In genomic region chr10:111999205-111999914, GRCh38 we compare ENCODE assay signal across 2 cellular contexts.
A peak's percentile ranks its signal among the peaks of the same experiment; 100 is the strongest.
TF ChIP-seq lines count a peak whose summit lies in the region.

No MANE protein-coding gene starts in this region.

TF ChIP-seq in GM23338, 12 proteins besides CTCF, POLR2A, EP300 and RAD21 (continued from another document):
- peak; percentile 71 for TF ChIP-seq ZNF462 (CRISPR knock-in tag; IDR thresholded peaks at IDR 0.05)

TF ChIP-seq in WTC11, 78 proteins besides CTCF, POLR2A, EP300 and RAD21:
- TF ChIP-seq ZNF532 (CRISPR knock-in tag; IDR thresholded peaks at IDR 0.05; ENCODE audit: borderline replicate concordance) (0 out of 2 replicates have a peak, but pooled peaks have one; percentile 32), ATF1 (CRISPR knock-in tag; IDR thresholded peaks at IDR 0.05) (no peak), ZNF121 (CRISPR knock-in tag; IDR thresholded peaks at IDR 0.05) (0 out of 2 replicates have a peak, but pooled peaks have one; percentile 19)
- TF ChIP-seq, protein P1, sequence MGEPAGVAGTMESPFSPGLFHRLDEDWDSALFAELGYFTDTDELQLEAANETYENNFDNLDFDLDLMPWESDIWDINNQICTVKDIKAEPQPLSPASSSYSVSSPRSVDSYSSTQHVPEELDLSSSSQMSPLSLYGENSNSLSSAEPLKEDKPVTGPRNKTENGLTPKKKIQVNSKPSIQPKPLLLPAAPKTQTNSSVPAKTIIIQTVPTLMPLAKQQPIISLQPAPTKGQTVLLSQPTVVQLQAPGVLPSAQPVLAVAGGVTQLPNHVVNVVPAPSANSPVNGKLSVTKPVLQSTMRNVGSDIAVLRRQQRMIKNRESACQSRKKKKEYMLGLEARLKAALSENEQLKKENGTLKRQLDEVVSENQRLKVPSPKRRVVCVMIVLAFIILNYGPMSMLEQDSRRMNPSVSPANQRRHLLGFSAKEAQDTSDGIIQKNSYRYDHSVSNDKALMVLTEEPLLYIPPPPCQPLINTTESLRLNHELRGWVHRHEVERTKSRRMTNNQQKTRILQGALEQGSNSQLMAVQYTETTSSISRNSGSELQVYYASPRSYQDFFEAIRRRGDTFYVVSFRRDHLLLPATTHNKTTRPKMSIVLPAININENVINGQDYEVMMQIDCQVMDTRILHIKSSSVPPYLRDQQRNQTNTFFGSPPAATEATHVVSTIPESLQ (CRISPR knock-in tag; IDR thresholded peaks at IDR 0.05): no peak
- TF ChIP-seq, protein P2, sequence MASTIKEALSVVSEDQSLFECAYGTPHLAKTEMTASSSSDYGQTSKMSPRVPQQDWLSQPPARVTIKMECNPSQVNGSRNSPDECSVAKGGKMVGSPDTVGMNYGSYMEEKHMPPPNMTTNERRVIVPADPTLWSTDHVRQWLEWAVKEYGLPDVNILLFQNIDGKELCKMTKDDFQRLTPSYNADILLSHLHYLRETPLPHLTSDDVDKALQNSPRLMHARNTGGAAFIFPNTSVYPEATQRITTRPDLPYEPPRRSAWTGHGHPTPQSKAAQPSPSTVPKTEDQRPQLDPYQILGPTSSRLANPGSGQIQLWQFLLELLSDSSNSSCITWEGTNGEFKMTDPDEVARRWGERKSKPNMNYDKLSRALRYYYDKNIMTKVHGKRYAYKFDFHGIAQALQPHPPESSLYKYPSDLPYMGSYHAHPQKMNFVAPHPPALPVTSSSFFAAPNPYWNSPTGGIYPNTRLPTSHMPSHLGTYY (CRISPR knock-in tag; IDR thresholded peaks at IDR 0.05): no peak
